8 cellular contexts compared by ENCODE assay signal in genomic region chr14:103846008-103846568, GRCh38. TPM values are rescaled to one million over a fixed set of nuclear protein-coding genes. Genes with fewer than 3 reads are reported as not detected.
DNase-seq lines count a peak whose midpoint lies in the region; ATAC-seq and TF ChIP-seq lines count a peak whose summit lies in the region.

No MANE protein-coding gene starts in this region.

- H3K4me3 ChIP-seq in AG10803 (ENCODE audit: low read length) (peak overlapping the region; percentile 75), mucosa of descending colon (no peak overlapping the region)
- peak overlapping the region; percentile 54 for H3K4me3 ChIP-seq in Jurkat, Clone E6-1 (ENCODE audit: low read length)

- no peaks in the 10 kb centered on the region for H3K36me3 ChIP-seq in mucosa of descending colon (ENCODE audit: low read depth)

- intact Hi-C loops in dendritic cell treated with granulocyte-macrophage colony-stimulating factor and Interleukin-4, amounts not matched to agents 40 ng/mL and 50 ng/mL, for 4 days (cut with micrococcal nuclease) = no loop called here
- intact Hi-C loops in mucosa of descending colon (cut with DNase I, micrococcal nuclease) = no loop called here

- H3K27me3 Mint-ChIP-seq in dendritic cell treated with granulocyte-macrophage colony-stimulating factor and Interleukin-4, amounts not matched to agents 40 ng/mL and 50 ng/mL, for 4 days = peaks cover 74% of the 10 kb centered on the region
- H3K27me3 Mint-ChIP-seq in nephron (ENCODE audit: low read depth) = peaks cover 35% of the 10 kb centered on the region

- DNase-seq in AG10803 (ENCODE audit: low read depth) (no peak), inferior parietal cortex (ENCODE audit: extremely low spot score) (no peak), NCI-H82 treated with DMSO at 0.1 percent for 48 hours (lab: John Stamatoyannopoulos, UW; ENCODE audit: unreplicated experiment) (no peak), mucosa of descending colon (no peak)
- DNase-seq in Jurkat, Clone E6-1 (ENCODE audit: low read depth, low spot score) = no peak
- DNase-seq in effector CD8-positive, alpha-beta T cell (lab: John Stamatoyannopoulos, UW) = no peak

- ATAC-seq in mucosa of descending colon = no peak

- H3K36me3 Mint-ChIP-seq in dendritic cell treated with granulocyte-macrophage colony-stimulating factor and Interleukin-4, amounts not matched to agents 40 ng/mL and 50 ng/mL, for 4 days (ENCODE audit: low read depth) = no peaks in the 10 kb centered on the region
- H3K36me3 Mint-ChIP-seq in nephron (ENCODE audit: low read depth) = peaks cover 5% of the 10 kb centered on the region

- H3K9me3 Mint-ChIP-seq in dendritic cell treated with granulocyte-macrophage colony-stimulating factor and Interleukin-4, amounts not matched to agents 40 ng/mL and 50 ng/mL, for 4 days = no peaks in the 10 kb centered on the region
- no peaks in the 10 kb centered on the region for H3K9me3 Mint-ChIP-seq in nephron

- H3K4me1 ChIP-seq in mucosa of descending colon (ENCODE audit: low read depth) = peaks cover 9% of the 10 kb centered on the region

- TF ChIP-seq CTCF in AG10803 (conservative IDR thresholded peaks at IDR 0.05; ENCODE audit: low read length) (no peak), nephron (IDR thresholded peaks at IDR 0.05; ENCODE audit: unreplicated experiment in 3 of 3) (no peak), mucosa of descending colon (IDR thresholded peaks at IDR 0.05) (no peak)

- peaks cover 11% of the 10 kb centered on the region for H3K4me1 Mint-ChIP-seq in dendritic cell treated with granulocyte-macrophage colony-stimulating factor and Interleukin-4, amounts not matched to agents 40 ng/mL and 50 ng/mL, for 4 days (ENCODE audit: low read depth)
- peaks cover 15% of the 10 kb centered on the region for H3K4me1 Mint-ChIP-seq in nephron

- H3K4me3 Mint-ChIP-seq in dendritic cell treated with granulocyte-macrophage colony-stimulating factor and Interleukin-4, amounts not matched to agents 40 ng/mL and 50 ng/mL, for 4 days = peak overlapping the region; percentile 70
- peak overlapping the region; percentile 71 to 97 (median 91) for H3K4me3 Mint-ChIP-seq in nephron

- no peaks in the 10 kb centered on the region for H3K9me3 ChIP-seq in mucosa of descending colon

- no peak overlapping the region for H3K27ac Mint-ChIP-seq in dendritic cell treated with granulocyte-macrophage colony-stimulating factor and Interleukin-4, amounts not matched to agents 40 ng/mL and 50 ng/mL, for 4 days
- peak overlapping the region; percentile 50 to 72 (median 64) for H3K27ac Mint-ChIP-seq in nephron

RNA-seq across cellular contexts. Expression of gene PPP1R13B, which starts 1.3 kb away (rescaled TPM):
- 8.7 TPM for polyA plus RNA-seq in Jurkat, Clone E6-1 (2012; ENCODE audit: insufficient read depth, insufficient read length)
- 10 to 100 TPM; 49.6 to 65.5 (median 52.1) TPM for total RNA-seq in mucosa of descending colon
